ENCODE assay signal across 1 cellular context in genomic region chr4:169068423-169068822, GRCh38.
A peak's percentile ranks its signal among the peaks of the same experiment; 100 is the strongest.
TF ChIP-seq lines count a peak whose summit lies in the region.

No MANE protein-coding gene starts in this region.

TF ChIP-seq in HepG2, 621 proteins besides CTCF, POLR2A, EP300 and RAD21 (continued from another document):
- TF ChIP-seq ARID4A (CRISPR knock-in tag; IDR thresholded peaks at IDR 0.05; ENCODE audit: borderline replicate concordance), result peak; percentile 25; the same call in 1 of the 2 replicates
- TF ChIP-seq KLF12 (CRISPR knock-in tag; IDR thresholded peaks at IDR 0.05; ENCODE audit: borderline replicate concordance), result no peak
- no peak for TF ChIP-seq WIZ (CRISPR knock-in tag; IDR thresholded peaks at IDR 0.05)
- TF ChIP-seq RBAK (CRISPR knock-in tag; IDR thresholded peaks at IDR 0.05), result no peak
- TF ChIP-seq ISL2 (CRISPR knock-in tag; IDR thresholded peaks at IDR 0.05), result no peak
- no peak for TF ChIP-seq MBNL3 (CRISPR knock-in tag; conservative IDR thresholded peaks at IDR 0.05)
- TF ChIP-seq ZNF414 (CRISPR knock-in tag; IDR thresholded peaks at IDR 0.05), result no peak
- no peak for TF ChIP-seq ZFYVE20 (CRISPR knock-in tag; IDR thresholded peaks at IDR 0.05; ENCODE audit: borderline replicate concordance, low read depth)
- peak; percentile 40; the same call in 1 of the 2 replicates for TF ChIP-seq KDM2A (CRISPR knock-in tag; IDR thresholded peaks at IDR 0.05; ENCODE audit: borderline replicate concordance, low read depth)
- TF ChIP-seq ZNF354B (CRISPR knock-in tag; IDR thresholded peaks at IDR 0.05), result no peak
- TF ChIP-seq SOX13 (IDR thresholded peaks at IDR 0.05), result no peak
- peak in 1 of 2 experiments; percentile 16; a peak in 1 of 4 replicates for TF ChIP-seq SOX13 (CRISPR knock-in tag; conservative IDR thresholded peaks at IDR 0.05 in 1 of 2, IDR thresholded peaks at IDR 0.05 in 1 of 2)
- TF ChIP-seq ZNF724P (CRISPR knock-in tag; IDR thresholded peaks at IDR 0.05; ENCODE audit: borderline replicate concordance), result 0 out of 2 replicates have a peak, but pooled peaks have one; percentile 37
- no peak for TF ChIP-seq TBL1XR1 (IDR thresholded peaks at IDR 0.05; ENCODE audit: borderline replicate concordance, low read length, partially characterized antibody)
- TF ChIP-seq KAT7 (CRISPR knock-in tag; IDR thresholded peaks at IDR 0.05; ENCODE audit: borderline replicate concordance), result no peak
- TF ChIP-seq ZNF10 (CRISPR knock-in tag; IDR thresholded peaks at IDR 0.05; ENCODE audit: borderline replicate concordance, low read depth), result no peak
- TF ChIP-seq MED1 (CRISPR knock-in tag; IDR thresholded peaks at IDR 0.05), result peak; percentile 18; the same call in 1 of the 2 replicates
- peak; percentile 79; the same call in 1 of the 2 replicates for TF ChIP-seq TFAP4 (IDR thresholded peaks at IDR 0.05; ENCODE audit: borderline replicate concordance, low read depth)
- peak; percentile 23; the same call in 1 of the 2 replicates for TF ChIP-seq IRF2 (CRISPR knock-in tag; IDR thresholded peaks at IDR 0.05)
- TF ChIP-seq FIP1L1 (IDR thresholded peaks at IDR 0.05; ENCODE audit: borderline replicate concordance, insufficient read depth, low read depth, low read length), result no peak
- no peak for TF ChIP-seq RERE (CRISPR knock-in tag; IDR thresholded peaks at IDR 0.05; ENCODE audit: low read depth)
- no peak for TF ChIP-seq POLR2AphosphoS5 (IDR thresholded peaks at IDR 0.05; ENCODE audit: low read depth, low read length)
- TF ChIP-seq ZFP36 (IDR thresholded peaks at IDR 0.05; ENCODE audit: borderline replicate concordance, low read depth, low read length, partially characterized antibody), result no peak
- TF ChIP-seq ZFY (CRISPR knock-in tag; IDR thresholded peaks at IDR 0.05), result no peak
- peak; percentile 30; the same call in 1 of the 2 replicates for TF ChIP-seq FOXA3 (CRISPR knock-in tag; IDR thresholded peaks at IDR 0.05)
- TF ChIP-seq NFKB2 (CRISPR knock-in tag; IDR thresholded peaks at IDR 0.05; ENCODE audit: borderline replicate concordance), result no peak
- TF ChIP-seq ZNF839 (CRISPR knock-in tag; IDR thresholded peaks at IDR 0.05; ENCODE audit: borderline replicate concordance), result no peak
- TF ChIP-seq AGO1 (IDR thresholded peaks at IDR 0.05; ENCODE audit: low read depth, low read length, poor library complexity, severe bottlenecking), result no peak
- no peak for TF ChIP-seq HMGXB3 (CRISPR knock-in tag; IDR thresholded peaks at IDR 0.05; ENCODE audit: borderline replicate concordance)
- no peak for TF ChIP-seq ZNF777 (CRISPR knock-in tag; IDR thresholded peaks at IDR 0.05)
- TF ChIP-seq ZNF274 (CRISPR knock-in tag; IDR thresholded peaks at IDR 0.05), result no peak
- no peak for TF ChIP-seq ZNF776 (CRISPR knock-in tag; IDR thresholded peaks at IDR 0.05)
- TF ChIP-seq SAP130 (CRISPR knock-in tag; IDR thresholded peaks at IDR 0.05; ENCODE audit: low read depth), result peak; percentile 62
- TF ChIP-seq CENPT (CRISPR knock-in tag; IDR thresholded peaks at IDR 0.05; ENCODE audit: low read depth), result no peak
- TF ChIP-seq FOXO1 (CRISPR knock-in tag; IDR thresholded peaks at IDR 0.05), result 0 out of 2 replicates have a peak, but pooled peaks have one; percentile 20
- no peak for TF ChIP-seq ZSCAN12 (CRISPR knock-in tag; IDR thresholded peaks at IDR 0.05)
- TF ChIP-seq RARA (CRISPR knock-in tag; IDR thresholded peaks at IDR 0.05), result peak; percentile 69
- TF ChIP-seq MAZ (IDR thresholded peaks at IDR 0.05; ENCODE audit: borderline replicate concordance, low read depth, low read length), result no peak
- TF ChIP-seq MAZ (CRISPR knock-in tag; IDR thresholded peaks at IDR 0.05; ENCODE audit: low read depth), result no peak
- TF ChIP-seq FLYWCH1 (CRISPR knock-in tag; IDR thresholded peaks at IDR 0.05), result no peak
- TF ChIP-seq ARID3A (IDR thresholded peaks at IDR 0.05; ENCODE audit: low read depth, low read length), result no peak
- no peak for TF ChIP-seq ZBTB42 (CRISPR knock-in tag; IDR thresholded peaks at IDR 0.05)
- TF ChIP-seq PBX2 (CRISPR knock-in tag; IDR thresholded peaks at IDR 0.05), result no peak
- TF ChIP-seq PITX1 (CRISPR knock-in tag; IDR thresholded peaks at IDR 0.05), result no peak
